Comparison of ENCODE assay signal across 8 cellular contexts in genomic region chr16:53098526-53099317, GRCh38. TPM values are rescaled to one million over a fixed set of nuclear protein-coding genes. Genes with fewer than 3 reads are reported as not detected.
DNase-seq lines count a peak whose midpoint lies in the region; ATAC-seq and TF ChIP-seq lines count a peak whose summit lies in the region.

No MANE protein-coding gene starts in this region.

- no peak for TF ChIP-seq POLR2A in suprapubic skin (IDR thresholded peaks at IDR 0.05)

- peak overlapping the region; percentile 79 to 95 (median 90) for H3K4me3 Mint-ChIP-seq in naive B cell

- peaks cover 35 to 67% (median 57%) of the 10 kb centered on the region in 3 donors for H3K4me1 Mint-ChIP-seq in naive B cell

- no peaks in the 10 kb centered on the region for H3K9me3 Mint-ChIP-seq in naive B cell

- no peaks in the 10 kb centered on the region for H3K36me3 Mint-ChIP-seq in naive B cell

- TF ChIP-seq EP300 in suprapubic skin (IDR thresholded peaks at IDR 0.05): no peak

- DNase-seq in BJ (ENCODE audit: low read depth) (peak; percentile 65), NOMO-1 treated with dmso at 0.1 percent for 144 hours (lab: John Stamatoyannopoulos, UW; ENCODE audit: unreplicated experiment) (peak; percentile 79), activated T-cell treated with anti-CD3 and anti-CD28 coated beads for 48 hours (ENCODE audit: low read depth) (peak; percentile 18), fibroblast of gingiva (ENCODE audit: low read depth) (peak; percentile 96), naive B cell (peak; percentile 81), suprapubic skin (ENCODE audit: low spot score in 2 of 2) (peak; percentile 89 to 93)

- no peaks in the 10 kb centered on the region for H3K9me3 ChIP-seq in suprapubic skin

- peak overlapping the region; percentile 90 for H3K27ac ChIP-seq in suprapubic skin

- TF ChIP-seq CTCF in BJ (IDR thresholded peaks at IDR 0.05; ENCODE audit: insufficient read depth, low read depth, low read length) (no peak), suprapubic skin (IDR thresholded peaks at IDR 0.05) (no peak)

- CTCF ChIA-PET in BJ (lab: Yijun Ruan, JAX): interaction anchor here (0.6 to 3.2 kb wide), 3 partner anchors 13 to 44 kb away, joined by 3 to 16 read pairs (median 3); partner anchors contain the start of gene CHD9

- POLR2A ChIA-PET in BJ (lab: Charles Lee): interaction anchor here (0.6 kb wide), 1 partner anchor 71 kb away, joined by 8 read pairs; no protein-coding TSS in a partner anchor

- no peaks in the 10 kb centered on the region for H3K27me3 Mint-ChIP-seq in naive B cell

- ATAC-seq in GM19025 (IDR thresholded peaks at IDR 0.05; ENCODE audit: low read depth, unreplicated experiment) (peak; percentile 53), HG03196 (IDR thresholded peaks at IDR 0.05; ENCODE audit: unreplicated experiment) (peak; percentile 59), naive B cell (ENCODE audit: low read depth in 2 of 2) (peak; percentile 83 to 87)

- H3K27ac Mint-ChIP-seq in naive B cell: peak overlapping the region; percentile 89 to 98 (median 97)

- 8% methylated on average over 16 of the region's 16 CpGs for WGBS in suprapubic skin

- H3K36me3 ChIP-seq in BJ (ENCODE audit: control insufficient read depth, insufficient read depth, low read length) (no peaks in the 10 kb centered on the region), suprapubic skin (no peaks in the 10 kb centered on the region)

- H3K4me1 ChIP-seq in suprapubic skin: peaks cover 54% of the 10 kb centered on the region

- H3K4me3 ChIP-seq in BJ (ENCODE audit: low read depth, low read length) (peak overlapping the region; percentile 33; the same call in 1 of the 2 replicates), suprapubic skin (peak overlapping the region; percentile 55)

- H3K27me3 ChIP-seq in BJ (ENCODE audit: control insufficient read depth, insufficient read depth, low read length): no peaks in the 10 kb centered on the region
- H3K27me3 ChIP-seq in suprapubic skin: no peaks in the 10 kb centered on the region

RNA-seq across cellular contexts. Expression of gene CHD9, which starts 43.9 kb away (rescaled TPM):
- polyA plus RNA-seq in BJ (2011; rRNA removed) (13.1 and 30.0 TPM in 2 replicates), naive B cell (ENCODE audit: low read depth in 6 of 6) (100 to 1,000 TPM; 102 to 181 (median 115) TPM)
- polyA minus RNA-seq in BJ (2011; rRNA and poly(A)+ RNA removed): 31.5 and 37.6 TPM in 2 replicates
- total RNA-seq in suprapubic skin: 100 to 1,000 TPM in 1 of 4 donors, 10 to 100 TPM in 3; 56.6 to 129 (median 70.4) TPM

RNA-seq across cellular contexts. Expression of gene CHD9NB, which starts 46.0 kb away (rescaled TPM):
- polyA plus RNA-seq in BJ (2011; rRNA removed) (0.71 and 0.78 TPM in 2 replicates), naive B cell (ENCODE audit: low read depth in 6 of 6) (under 1 TPM in 1 of 6 donors, not detected in 5; 0.16 TPM)
- polyA minus RNA-seq in BJ (2011; rRNA and poly(A)+ RNA removed): 3.0 and 4.3 TPM in 2 replicates
- total RNA-seq in suprapubic skin: 10 to 100 TPM in 3 of 4 donors, 1 to 10 TPM in 1; 8.7 to 33.3 (median 17.0) TPM

Comparison
In these comparisons a context has a peak if more than half of its experiments do, and no peak if none do; other contexts are left out.
1. Peak in every context shown above with its lines: DNase-seq, ATAC-seq, H3K4me3 ChIP-seq and H3K27ac ChIP-seq.
2. DNase-seq: peak in every context shown above with its lines; median percentile 96 in fibroblast of gingiva; 91 in suprapubic skin; 81 in naive B cell; 79 in NOMO-1 treated with dmso at 0.1 percent for 144 hours; 65 in BJ; 18 in activated T-cell treated with anti-CD3 and anti-CD28 coated beads for 48 hours.